In the genomic region with DNA sequence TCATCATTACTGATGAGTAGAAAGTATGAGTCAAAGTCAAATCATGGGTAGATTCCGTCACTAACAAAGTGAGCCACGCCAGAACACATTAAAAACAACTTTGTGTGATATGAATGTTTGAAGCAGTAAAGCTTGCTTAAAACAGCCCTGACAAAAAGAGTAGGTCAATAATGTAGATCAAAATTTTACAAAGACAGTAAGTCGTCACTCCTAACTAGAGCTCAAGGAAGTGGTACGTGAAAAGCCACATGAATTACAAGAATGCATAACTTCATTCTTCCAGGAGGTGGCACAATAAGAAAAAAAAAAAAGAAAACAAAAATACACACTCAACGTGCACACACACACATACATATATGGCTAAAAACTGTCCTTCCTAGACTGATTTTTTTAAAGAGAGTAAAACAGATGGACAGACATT, we compare ENCODE assay signal across 8 cellular contexts.
A peak's percentile ranks its signal among the peaks of the same experiment; 100 is the strongest.
DNase-seq lines count a peak whose midpoint lies in the region; ATAC-seq and TF ChIP-seq lines count a peak whose summit lies in the region.

No MANE protein-coding gene starts in this region.

- peak overlapping the region in 6 of 7 donors; percentile 1 to 89 (median 66) for H3K27ac Mint-ChIP-seq in CD4-positive, alpha-beta memory T cell
- peak overlapping the region; percentile 63 to 87 for H3K27ac Mint-ChIP-seq in natural killer cell treated with Interleukin-12 subunit alpha and Interleukin-12 subunit beta and Interleukin-15 and Interleukin-18, amount 100 ng/mL, for 72 hours

- TF ChIP-seq CTCF in mammary epithelial cell (conservative IDR thresholded peaks at IDR 0.05 in 1 of 2, IDR thresholded peaks at IDR 0.05 in 1 of 2; ENCODE audit: extremely low read depth in 1 of 2, insufficient read depth in 1 of 2, low read depth in 1 of 2, low read length in 2 of 2) (peak; percentile 35 to 45), testis (IDR thresholded peaks at IDR 0.05) (no peak)

- ATAC-seq in GM18517 (IDR thresholded peaks at IDR 0.05; ENCODE audit: unreplicated experiment) (peak; percentile 88), HG02973 (IDR thresholded peaks at IDR 0.05; ENCODE audit: unreplicated experiment) (peak; percentile 89)
- peak; percentile 56 to 77 for ATAC-seq in natural killer cell treated with Interleukin-12 subunit alpha and Interleukin-12 subunit beta and Interleukin-15 and Interleukin-18, amount 100 ng/mL, for 72 hours

- no peak overlapping the region for H3K9ac ChIP-seq in mammary epithelial cell (ENCODE audit: insufficient read depth, low read length)

- H3K27me3 Mint-ChIP-seq in CD4-positive, alpha-beta memory T cell, result no peaks in the 10 kb centered on the region
- H3K27me3 Mint-ChIP-seq in natural killer cell treated with Interleukin-12 subunit alpha and Interleukin-12 subunit beta and Interleukin-15 and Interleukin-18, amount 100 ng/mL, for 72 hours, result no peaks in the 10 kb centered on the region

- peak; percentile 45 to 72 (median 48) for DNase-seq in CD4-positive, alpha-beta memory T cell
- DNase-seq in NOMO-1 (lab: John Stamatoyannopoulos, UW; ENCODE audit: unreplicated experiment in 2 of 2) (peak; percentile 15 to 63), mammary epithelial cell (peak; percentile 46), testis (no peak)
- DNase-seq in natural killer cell treated with Interleukin-12 subunit alpha and Interleukin-12 subunit beta and Interleukin-15 and Interleukin-18, amount 100 ng/mL, for 72 hours (ENCODE audit: low spot score), result no peak
- no peak for DNase-seq in activated CD8-positive, alpha-beta memory T cell treated with anti-CD3 and anti-CD28 coated beads, Interleukin-2, amount 50 U/mL, for 48 hours

- no peaks in the 10 kb centered on the region for H3K27me3 ChIP-seq in CD4-positive, alpha-beta memory T cell (ENCODE audit: insufficient read depth, low read length)
- H3K27me3 ChIP-seq in mammary epithelial cell (ENCODE audit: insufficient read depth, low read length) (no peaks in the 10 kb centered on the region), testis (no peaks in the 10 kb centered on the region)

- dilution Hi-C loops in mammary epithelial cell (cut with HindIII; ENCODE audit: low sequenced_read_pairs), result no loop called here

- 16% methylated on average over 5 of the region's 5 CpGs for WGBS in mammary epithelial cell (ENCODE audit: low coverage, missing lambda C conversion rate)
- 62 to 71% methylated on average over 5 of the region's 5 CpGs for WGBS in testis, 2 donors

- H3K9me3 ChIP-seq in CD4-positive, alpha-beta memory T cell (ENCODE audit: control insufficient read depth in 1 of 2, low read length in 2 of 2), result no peaks in the 10 kb centered on the region
- no peaks in the 10 kb centered on the region for H3K9me3 ChIP-seq in mammary epithelial cell (replicated peaks; ENCODE audit: insufficient read depth, low read length)
- no peaks in the 10 kb centered on the region for H3K9me3 ChIP-seq in testis

- intact Hi-C loops in CD4-positive, alpha-beta memory T cell (cut with micrococcal nuclease), result loop anchor here (1.0 to 5.0 kb wide), 3 partner anchors 69 to 613 kb away; partner anchors contain the start of genes HACE1 and PREP
- intact Hi-C loops in mammary epithelial cell (cut with micrococcal nuclease), result loop anchor here (1.0 kb wide), 1 partner anchor 289 kb away; no protein-coding TSS in a partner anchor
- intact Hi-C loops in testis (cut with DNase I; ENCODE audit: low total_unique reads), result no loop called here

- POLR2A ChIA-PET in CD4-positive, alpha-beta memory T cell (lab: Charles Lee; ENCODE audit: partially characterized antibody), result no interaction called here

- CTCF ChIA-PET in CD4-positive, alpha-beta memory T cell (lab: Charles Lee; ENCODE audit: partially characterized antibody), result interaction anchor here (0.6 to 2.6 kb wide), 13 partner anchors 10 to 298 kb away, joined by 3 to 18 read pairs (median 4); partner anchors contain the start of gene HACE1
- CTCF ChIA-PET in mammary epithelial cell (lab: Charles Lee; ENCODE audit: low non-redundant PET), result interaction anchor here (0.6 to 1.0 kb wide), 2 partner anchors 20 to 288 kb away, joined by 3 to 12 read pairs; no protein-coding TSS in a partner anchor

- H3K4me3 Mint-ChIP-seq in CD4-positive, alpha-beta memory T cell, result peak overlapping the region in 7 of 8 donors; percentile 28 to 75 (median 58)
- H3K4me3 Mint-ChIP-seq in natural killer cell treated with Interleukin-12 subunit alpha and Interleukin-12 subunit beta and Interleukin-15 and Interleukin-18, amount 100 ng/mL, for 72 hours, result peak overlapping the region; percentile 60

- H3K4me3 ChIP-seq in CD4-positive, alpha-beta memory T cell (ENCODE audit: low read length in 2 of 2), result no peak overlapping the region
- H3K4me3 ChIP-seq in mammary epithelial cell (replicated peaks in 1 of 3; ENCODE audit: insufficient read depth in 1 of 3, low read depth in 2 of 3, low read length in 3 of 3) (no peak overlapping the region), testis (no peak overlapping the region)

- in situ Hi-C loops in mammary epithelial cell (cut with MboI; ENCODE audit: low sequenced_read_pairs in 2 of 2), result loop anchor here in 1 of 2 donors (25.0 kb wide), 1 partner anchor 273 kb away; no protein-coding TSS in a partner anchor

- H2AFZ ChIP-seq in mammary epithelial cell (ENCODE audit: low read depth, low read length), result peak overlapping the region; percentile 55

- no peaks in the 10 kb centered on the region for H3K79me2 ChIP-seq in mammary epithelial cell (ENCODE audit: insufficient read depth, low read length)

- peak overlapping the region; percentile 29 for H3K4me2 ChIP-seq in mammary epithelial cell (ENCODE audit: insufficient read depth, low read depth, low read length)

- TF ChIP-seq POLR2A in testis (IDR thresholded peaks at IDR 0.05), result no peak

- BruUV-seq in mammary epithelial cell (replicated peaks; lab: Mats Ljungman, UMichigan), result no TSS peak

- no peaks in the 10 kb centered on the region for H4K20me1 ChIP-seq in mammary epithelial cell (ENCODE audit: insufficient read depth, low read length)

- H3K36me3 ChIP-seq in CD4-positive, alpha-beta memory T cell (ENCODE audit: insufficient read depth, low read length), result no peaks in the 10 kb centered on the region
- H3K36me3 ChIP-seq in mammary epithelial cell (ENCODE audit: insufficient read depth, low read length) (peaks cover 4% of the 10 kb centered on the region), testis (ENCODE audit: low read depth, missing control alignments) (no peaks in the 10 kb centered on the region)

- no peak overlapping the region for H3K27ac ChIP-seq in CD4-positive, alpha-beta memory T cell (ENCODE audit: low read depth, low read length)
- H3K27ac ChIP-seq in mammary epithelial cell (ENCODE audit: insufficient read depth, low read depth, low read length), result peak overlapping the region; percentile 27
- H3K27ac ChIP-seq in testis, result no peak overlapping the region

- H3K36me3 Mint-ChIP-seq in CD4-positive, alpha-beta memory T cell, result peaks cover 7 to 9% of the 10 kb centered on the region in 2 donors
- H3K36me3 Mint-ChIP-seq in natural killer cell treated with Interleukin-12 subunit alpha and Interleukin-12 subunit beta and Interleukin-15 and Interleukin-18, amount 100 ng/mL, for 72 hours, result peaks cover 6% of the 10 kb centered on the region

- peaks cover 15 to 23% (median 20%) of the 10 kb centered on the region in 4 donors for H3K4me1 Mint-ChIP-seq in CD4-positive, alpha-beta memory T cell
- H3K4me1 Mint-ChIP-seq in natural killer cell treated with Interleukin-12 subunit alpha and Interleukin-12 subunit beta and Interleukin-15 and Interleukin-18, amount 100 ng/mL, for 72 hours (ENCODE audit: low read depth in 2 of 2), result peaks cover 23 to 26% of the 10 kb centered on the region in 2 donors

- H3K4me1 ChIP-seq in CD4-positive, alpha-beta memory T cell (ENCODE audit: insufficient read depth, low read length), result peaks cover 25% of the 10 kb centered on the region
- H3K4me1 ChIP-seq in mammary epithelial cell (ENCODE audit: insufficient read depth, low read length) (no peaks in the 10 kb centered on the region), testis (no peaks in the 10 kb centered on the region)

- no peaks in the 10 kb centered on the region for H3K9me3 Mint-ChIP-seq in CD4-positive, alpha-beta memory T cell
- no peaks in the 10 kb centered on the region for H3K9me3 Mint-ChIP-seq in natural killer cell treated with Interleukin-12 subunit alpha and Interleukin-12 subunit beta and Interleukin-15 and Interleukin-18, amount 100 ng/mL, for 72 hours

Comparison
In these comparisons a context has a peak if more than half of its experiments do, and no peak if none do; other contexts are left out.
1. DNase-seq: peak in CD4-positive, alpha-beta memory T cell (5 of 5), NOMO-1 (2 of 2) and mammary epithelial cell (single experiment); none in natural killer cell treated with Interleukin-12 subunit alpha and Interleukin-12 subunit beta and Interleukin-15 and Interleukin-18, amount 100 ng/mL, for 72 hours (single experiment), activated CD8-positive, alpha-beta memory T cell treated with anti-CD3 and anti-CD28 coated beads, Interleukin-2, amount 50 U/mL, for 48 hours (single experiment) and testis (single experiment).
2. CTCF ChIP-seq: peak in mammary epithelial cell (2 of 2); none in testis (0 of 3).
3. Peak in every context shown above with its lines, with median percentiles within 50 percentile points of each other: ATAC-seq.